In the genomic region with DNA sequence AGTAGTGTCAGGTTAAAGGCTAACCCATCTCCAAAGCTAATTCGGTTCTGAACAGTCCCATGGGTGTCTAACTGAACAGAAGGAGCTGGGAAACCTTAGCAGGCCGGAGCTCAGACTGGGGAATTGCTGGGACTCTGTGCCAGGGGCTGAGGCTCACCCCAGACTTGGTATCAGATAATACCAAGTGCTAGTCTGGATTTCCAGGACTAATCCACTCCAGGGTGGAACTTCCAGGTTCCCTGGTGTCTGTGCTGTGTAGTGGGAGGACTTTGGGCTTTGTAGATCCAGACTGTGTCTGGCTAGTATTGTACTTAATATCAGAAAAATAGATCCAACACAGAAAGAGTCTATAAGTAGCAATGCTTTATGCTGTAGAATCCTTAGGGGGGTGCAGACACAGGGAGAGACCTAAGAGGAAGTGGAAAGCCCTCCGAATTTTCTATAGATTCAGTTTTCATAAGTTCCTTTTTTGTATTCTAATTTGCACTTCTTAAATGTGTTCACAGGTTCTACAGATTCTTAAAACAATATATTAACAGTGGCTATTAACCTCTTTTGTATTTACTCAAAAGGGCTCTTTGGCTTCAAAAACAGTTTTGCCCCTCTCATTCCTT, we compare ENCODE assay signal across 9 cellular contexts. TPM values are rescaled to one million over a fixed set of nuclear protein-coding genes. Genes with fewer than 3 reads are reported as not detected.
DNase-seq lines count a peak whose midpoint lies in the region; ATAC-seq and TF ChIP-seq lines count a peak whose summit lies in the region.
"Had no signal": no experiment of that assay in that cellular context is flagged by ENCODE, and none has a peak within 500 bp of the region (broad histone marks: within the 10 kb centered on the region; RNA-seq: fewer than 3 reads in every experiment).

No MANE protein-coding gene starts in this region.

- POLR2A ChIA-PET in naive thymus-derived CD8-positive, alpha-beta T cell (lab: Charles Lee): no interaction called here

- no peaks in the 10 kb centered on the region for H3K9me2 ChIP-seq in GM23338 (ENCODE audit: insufficient read depth)

- peak overlapping the region; percentile 76 for H3K4me2 ChIP-seq in GM23338

- peak overlapping the region in 2 of 3 donors; percentile 7 to 93 for H3K27ac Mint-ChIP-seq in CD4-positive, CD25-positive, alpha-beta regulatory T cell
- no peak overlapping the region for H3K27ac Mint-ChIP-seq in GM23338
- H3K27ac Mint-ChIP-seq in activated naive CD8-positive, alpha-beta T cell treated with anti-CD3 and anti-CD28 coated beads for 36 hours: peak overlapping the region; percentile 96
- H3K27ac Mint-ChIP-seq in naive thymus-derived CD8-positive, alpha-beta T cell: peak overlapping the region; percentile 78 to 99 (median 97)

- H2AFZ ChIP-seq in GM23338: no peak overlapping the region

- peak overlapping the region in 3 of 4 donors; percentile 81 to 93 (median 87) for H3K4me3 Mint-ChIP-seq in CD4-positive, CD25-positive, alpha-beta regulatory T cell
- peak overlapping the region; percentile 94 for H3K4me3 Mint-ChIP-seq in GM23338
- H3K4me3 Mint-ChIP-seq in activated naive CD8-positive, alpha-beta T cell treated with anti-CD3 and anti-CD28 coated beads for 36 hours: peak overlapping the region; percentile 92
- peak overlapping the region; percentile 90 to 100 (median 95) for H3K4me3 Mint-ChIP-seq in naive thymus-derived CD8-positive, alpha-beta T cell

- H3F3A ChIP-seq in GM23338 (replicated peaks; ENCODE audit: low read depth): no peaks in the 10 kb centered on the region

- peaks cover 25% of the 10 kb centered on the region for H3K4me1 ChIP-seq in CD4-positive, CD25-positive, alpha-beta regulatory T cell (ENCODE audit: control insufficient read depth, insufficient read depth, low read length, poor library complexity, severe bottlenecking)
- peaks cover 54% of the 10 kb centered on the region for H3K4me1 ChIP-seq in GM23338 (ENCODE audit: insufficient read depth)

- H3K9me3 Mint-ChIP-seq in CD4-positive, CD25-positive, alpha-beta regulatory T cell: peaks cover 0 to 1% (median 0%) of the 10 kb centered on the region in 7 donors
- H3K9me3 Mint-ChIP-seq in GM23338: peaks cover 2% of the 10 kb centered on the region; the same call in 2 of the 3 replicates
- H3K9me3 Mint-ChIP-seq in activated naive CD8-positive, alpha-beta T cell treated with anti-CD3 and anti-CD28 coated beads for 36 hours: no peaks in the 10 kb centered on the region
- H3K9me3 Mint-ChIP-seq in naive thymus-derived CD8-positive, alpha-beta T cell: peaks cover 0 to 1% (median 0%) of the 10 kb centered on the region in 9 donors

- H4K20me1 ChIP-seq in GM23338 (replicated peaks; ENCODE audit: insufficient read depth): no peaks in the 10 kb centered on the region; the same call in 1 of the 2 replicates

- H3K27me3 Mint-ChIP-seq in CD4-positive, CD25-positive, alpha-beta regulatory T cell: peaks cover 40% of the 10 kb centered on the region
- H3K27me3 Mint-ChIP-seq in GM23338 (ENCODE audit: insufficient read depth, low read depth, poor library complexity): peaks cover 18% of the 10 kb centered on the region
- H3K27me3 Mint-ChIP-seq in activated naive CD8-positive, alpha-beta T cell treated with anti-CD3 and anti-CD28 coated beads for 36 hours: no peaks in the 10 kb centered on the region
- H3K27me3 Mint-ChIP-seq in naive thymus-derived CD8-positive, alpha-beta T cell: peaks cover 0 to 3% (median 0%) of the 10 kb centered on the region in 5 donors

- TF ChIP-seq CTCF in GM23338 (conservative IDR thresholded peaks at IDR 0.05; ENCODE audit: low read depth in 2 of 2): no peak

- DNase-seq in CD4-positive, CD25-positive, alpha-beta regulatory T cell: no peak
- DNase-seq in GM23338 (ENCODE audit: low spot score) (no peak), foreskin melanocyte (no peak), DMS53 (lab: John Stamatoyannopoulos, UW) (no peak)
- DNase-seq in activated naive CD8-positive, alpha-beta T cell treated with anti-CD3 and anti-CD28 coated beads for 36 hours: no peak
- DNase-seq in naive thymus-derived CD8-positive, alpha-beta T cell: no peak
- no peak for DNase-seq in stimulated activated CD4-positive, alpha-beta T cell treated with anti-CD3 and anti-CD28 coated beads, Interleukin-4, amount 100 ng/mL, for 24 hours
- DNase-seq in activated effector memory CD4-positive, alpha-beta T cell treated with anti-CD3 and anti-CD28 coated beads, Interleukin-2, amount 50 U/mL, for 16 hours: no peak

- no peak for ATAC-seq in CD4-positive, CD25-positive, alpha-beta regulatory T cell (ENCODE audit: low read depth in 2 of 2)
- ATAC-seq in GM23338: no peak
- no peak for ATAC-seq in naive thymus-derived CD8-positive, alpha-beta T cell
- ATAC-seq: activated CD4-positive, CD25-positive, alpha-beta regulatory T cell treated with anti-CD3 and anti-CD28 coated beads, Interleukin-2, amount 50 U/mL, for 24 hours had no signal

- peaks cover 3% of the 10 kb centered on the region for H3K27me3 ChIP-seq in CD4-positive, CD25-positive, alpha-beta regulatory T cell (ENCODE audit: control insufficient read depth, insufficient read depth, low read length)
- no peaks in the 10 kb centered on the region for H3K27me3 ChIP-seq in GM23338 (ENCODE audit: insufficient read depth)

- no peak overlapping the region for H3K4me3 ChIP-seq in CD4-positive, CD25-positive, alpha-beta regulatory T cell (ENCODE audit: low read depth, low read length)
- peak overlapping the region; percentile 88 for H3K4me3 ChIP-seq in GM23338

- peaks cover 5 to 36% (median 24%) of the 10 kb centered on the region in 4 donors for H3K4me1 Mint-ChIP-seq in CD4-positive, CD25-positive, alpha-beta regulatory T cell
- H3K4me1 Mint-ChIP-seq in GM23338: peaks cover 52% of the 10 kb centered on the region
- peaks cover 51% of the 10 kb centered on the region for H3K4me1 Mint-ChIP-seq in activated naive CD8-positive, alpha-beta T cell treated with anti-CD3 and anti-CD28 coated beads for 36 hours
- H3K4me1 Mint-ChIP-seq in naive thymus-derived CD8-positive, alpha-beta T cell: peaks cover 35 to 73% (median 63%) of the 10 kb centered on the region in 4 donors

- H3K36me3 ChIP-seq in CD4-positive, CD25-positive, alpha-beta regulatory T cell (ENCODE audit: control insufficient read depth, insufficient read depth, low read length): no peaks in the 10 kb centered on the region
- H3K36me3 ChIP-seq in GM23338 (ENCODE audit: insufficient read depth): no peaks in the 10 kb centered on the region

- no peaks in the 10 kb centered on the region for H3K9me3 ChIP-seq in CD4-positive, CD25-positive, alpha-beta regulatory T cell (ENCODE audit: control insufficient read depth in 2 of 2, low read length in 2 of 2)

- H3K36me3 Mint-ChIP-seq in CD4-positive, CD25-positive, alpha-beta regulatory T cell: no peaks in the 10 kb centered on the region
- peaks cover 6% of the 10 kb centered on the region; the same call in 2 of the 3 replicates for H3K36me3 Mint-ChIP-seq in GM23338 (ENCODE audit: low read depth)
- H3K36me3 Mint-ChIP-seq in activated naive CD8-positive, alpha-beta T cell treated with anti-CD3 and anti-CD28 coated beads for 36 hours: peaks cover 32% of the 10 kb centered on the region
- no peaks in the 10 kb centered on the region for H3K36me3 Mint-ChIP-seq in naive thymus-derived CD8-positive, alpha-beta T cell

- H3K27ac ChIP-seq in CD4-positive, CD25-positive, alpha-beta regulatory T cell (ENCODE audit: insufficient read depth, low read length, poor library complexity, severe bottlenecking): no peak overlapping the region
- H3K27ac ChIP-seq in GM23338 (ENCODE audit: low read depth): no peak overlapping the region

- H3K79me2 ChIP-seq in GM23338 (replicated peaks; ENCODE audit: insufficient read depth): peaks cover 72% of the 10 kb centered on the region

TF ChIP-seq in GM23338, 12 proteins besides CTCF, POLR2A, EP300 and RAD21 (continues in another document):
- TF ChIP-seq EZH2phosphoT487 (IDR thresholded peaks at IDR 0.05; ENCODE audit: unreplicated experiment) (no peak), ZNF331 (CRISPR knock-in tag; IDR thresholded peaks at IDR 0.05; ENCODE audit: low read depth) (no peak), ETS1 (IDR thresholded peaks at IDR 0.05) (no peak), JUNB (IDR thresholded peaks at IDR 0.05; ENCODE audit: unreplicated experiment) (no peak), POLR2AphosphoS5 (IDR thresholded peaks at IDR 0.05; ENCODE audit: low read depth) (no peak), NANOG (IDR thresholded peaks at IDR 0.05; ENCODE audit: borderline replicate concordance) (no peak)

RNA-seq across cellular contexts. Expression of gene ZNF827, which starts 4.1 kb away (rescaled TPM):
- total RNA-seq in CD4-positive, CD25-positive, alpha-beta regulatory T cell: 6.0 TPM
- 1 to 10 TPM in 3 of 4 donors, under 1 TPM in 1; 0.92 to 1.5 (median 1.1) TPM for polyA plus RNA-seq in CD4-positive, CD25-positive, alpha-beta regulatory T cell
- 33.1 and 34.1 TPM in 2 replicates for total RNA-seq in GM23338 (2014; rRNA removed; shearing (Covaris generic))
- 19.9 and 20.3 TPM in 2 replicates for polyA plus RNA-seq in GM23338 (2016; fragmentation: Nextera tagmentation; extraction: Ambion mirVana)
- total RNA-seq in activated naive CD8-positive, alpha-beta T cell treated with anti-CD3 and anti-CD28 coated beads for 36 hours: 10 to 100 TPM; 22.8 to 23.0 TPM
- 10 to 100 TPM; 39.8 to 41.4 TPM for total RNA-seq in naive thymus-derived CD8-positive, alpha-beta T cell
- polyA plus RNA-seq in naive thymus-derived CD8-positive, alpha-beta T cell: 1 to 10 TPM; 3.7 to 9.0 (median 7.1) TPM
